Comparison of ENCODE assay signal across 1 cellular context in genomic region chr6:659716-660581, GRCh38.
TF ChIP-seq lines count a peak whose summit lies in the region.

No MANE protein-coding gene starts in this region.

TF ChIP-seq in K562, 482 proteins besides CTCF, POLR2A, EP300 and RAD21:
- TF ChIP-seq ZNF184 (CRISPR knock-in tag; IDR thresholded peaks at IDR 0.05) = no peak
- TF ChIP-seq VEZF1 (CRISPR knock-in tag; IDR thresholded peaks at IDR 0.05) = peak; percentile 69
- no peak for TF ChIP-seq ZNF740 (CRISPR knock-in tag; IDR thresholded peaks at IDR 0.05)
- TF ChIP-seq ZNF740 (tag; IDR thresholded peaks at IDR 0.05) = no peak
- TF ChIP-seq MAFK (IDR thresholded peaks at IDR 0.05; ENCODE audit: low read length) = peak; percentile 51; the same call in 1 of the 2 replicates
- TF ChIP-seq TAF9B (IDR thresholded peaks at IDR 0.05; ENCODE audit: partially characterized antibody) = no peak
- no peak for TF ChIP-seq NCOA1 (IDR thresholded peaks at IDR 0.05; ENCODE audit: low read depth)
- TF ChIP-seq EP400 (IDR thresholded peaks at IDR 0.05) = no peak
- TF ChIP-seq TFE3 (CRISPR knock-in tag; IDR thresholded peaks at IDR 0.05) = no peak
- TF ChIP-seq NFIX (CRISPR knock-in tag; IDR thresholded peaks at IDR 0.05; ENCODE audit: low read depth) = peak; percentile 51
- TF ChIP-seq EGR1 (conservative IDR thresholded peaks at IDR 0.05) = peak; percentile 61
- TF ChIP-seq NFIC (IDR thresholded peaks at IDR 0.05) = peak; percentile 98
- TF ChIP-seq C11orf30 (IDR thresholded peaks at IDR 0.05; ENCODE audit: low read depth) = peak; percentile 65
- 0 out of 2 replicates have a peak, but pooled peaks have one; percentile 9 for TF ChIP-seq SPI1 (IDR thresholded peaks at IDR 0.05; ENCODE audit: borderline replicate concordance, low read depth, low read length)
- no peak for TF ChIP-seq ARID3B (CRISPR knock-in tag; IDR thresholded peaks at IDR 0.05; ENCODE audit: borderline replicate concordance)
- TF ChIP-seq NFE2 (IDR thresholded peaks at IDR 0.05; ENCODE audit: low read depth) = peak; percentile 86
- no peak for TF ChIP-seq ARID2 (IDR thresholded peaks at IDR 0.05)
- TF ChIP-seq JUND (IDR thresholded peaks at IDR 0.05; ENCODE audit: borderline replicate concordance, low read depth, low read length) = peak; percentile 31; the same call in 1 of the 2 replicates
- no peak for TF ChIP-seq JUND (tag; IDR thresholded peaks at IDR 0.05; ENCODE audit: borderline replicate concordance, low read depth, low read length)
- TF ChIP-seq NELFE (IDR thresholded peaks at IDR 0.05; ENCODE audit: insufficient read depth, insufficient read length) = no peak
- TF ChIP-seq TFAP4 (CRISPR knock-in tag; IDR thresholded peaks at IDR 0.05; ENCODE audit: borderline replicate concordance) = peak; percentile 59; the same call in 1 of the 2 replicates
- TF ChIP-seq DMBX1 (CRISPR knock-in tag; IDR thresholded peaks at IDR 0.05; ENCODE audit: borderline replicate concordance) = 0 out of 2 replicates have a peak, but pooled peaks have one; percentile 18
- TF ChIP-seq GATAD2A (IDR thresholded peaks at IDR 0.05) = 0 out of 2 replicates have a peak, but pooled peaks have one; percentile 16
- peak in 2 of 3 experiments; percentile 12 to 29 for TF ChIP-seq YY1 (IDR thresholded peaks at IDR 0.05; ENCODE audit: borderline replicate concordance in 1 of 3, control insufficient read depth in 1 of 3, extremely low read depth in 1 of 3, insufficient read depth in 3 of 3, insufficient read length in 1 of 3, insufficient replicate concordance in 2 of 3, low read depth in 1 of 3, low read length in 2 of 3)
- peak; percentile 27; the same call in 1 of the 2 replicates for TF ChIP-seq MAFF (IDR thresholded peaks at IDR 0.05; ENCODE audit: low read length)
- 0 out of 2 replicates have a peak, but pooled peaks have one; percentile 28 for TF ChIP-seq FOXO4 (CRISPR knock-in tag; IDR thresholded peaks at IDR 0.05)
- TF ChIP-seq ELF4 (CRISPR knock-in tag; IDR thresholded peaks at IDR 0.05) = 0 out of 2 replicates have a peak, but pooled peaks have one; percentile 29
- 0 out of 2 replicates have a peak, but pooled peaks have one; percentile 14 for TF ChIP-seq ZBTB33 (CRISPR knock-in tag; IDR thresholded peaks at IDR 0.05)
- 0 out of 2 replicates have a peak, but pooled peaks have one; percentile 31 for TF ChIP-seq MYNN (IDR thresholded peaks at IDR 0.05)
- no peak for TF ChIP-seq MYNN (CRISPR knock-in tag; IDR thresholded peaks at IDR 0.05)
- TF ChIP-seq ID3 (CRISPR knock-in tag; IDR thresholded peaks at IDR 0.05) = no peak
- TF ChIP-seq ID3 (tag; IDR thresholded peaks at IDR 0.05) = no peak
- peak; percentile 42; the same call in 1 of the 2 replicates for TF ChIP-seq ARID1B (IDR thresholded peaks at IDR 0.05)
- TF ChIP-seq ELF1 (tag; IDR thresholded peaks at IDR 0.05) = no peak
- TF ChIP-seq ZNF316 (IDR thresholded peaks at IDR 0.05) = peak; percentile 68
- no peak for TF ChIP-seq DDX20 (tag; IDR thresholded peaks at IDR 0.05; ENCODE audit: low read depth)
